14 cellular contexts compared by ENCODE assay signal in genomic region chr7:143393267-143394041, GRCh38. TPM values are rescaled to one million over a fixed set of nuclear protein-coding genes. Genes with fewer than 3 reads are reported as not detected.
DNase-seq lines count a peak whose midpoint lies in the region; FAIRE-seq and TF ChIP-seq lines count a peak whose summit lies in the region.
"Had no signal": no experiment of that assay in that cellular context is flagged by ENCODE, and none has a peak within 500 bp of the region (broad histone marks: within the 10 kb centered on the region; RNA-seq: fewer than 3 reads in every experiment).

No MANE protein-coding gene starts in this region.

- intact Hi-C loops in Caco-2 (cut with micrococcal nuclease; ENCODE audit: unreplicated experiment) (loop anchor here (2.0 kb wide), 1 partner anchor 13 kb away; no protein-coding TSS in a partner anchor), endothelial cell of umbilical vein (cut with micrococcal nuclease) (loop anchor here (5.0 kb wide), 1 partner anchor 586 kb away; no protein-coding TSS in a partner anchor)

- H3K9ac ChIP-seq in endothelial cell of umbilical vein (replicated peaks; ENCODE audit: extremely low read depth, insufficient read depth, low read length): no peak overlapping the region

- no peak overlapping the region for H3K27ac ChIP-seq in endothelial cell of umbilical vein (ENCODE audit: insufficient read depth, low read depth, low read length)
- H3K27ac ChIP-seq: epithelial cell of prostate had no signal

- BruUV-seq in Caco-2 (replicated peaks; lab: Mats Ljungman, UMichigan): no TSS peak
- no TSS peak for BruUV-seq in endothelial cell of umbilical vein (replicated peaks; lab: Mats Ljungman, UMichigan)

- no peak for TF ChIP-seq CTCF in Caco-2 (IDR thresholded peaks at IDR 0.05; ENCODE audit: insufficient read depth in 1 of 2, low read depth in 1 of 2, low read length in 1 of 2, severe bottlenecking in 1 of 2, unreplicated experiment in 1 of 2)
- no peak for TF ChIP-seq CTCF in endothelial cell of umbilical vein (IDR thresholded peaks at IDR 0.05; ENCODE audit: extremely low read depth in 1 of 2, insufficient read depth in 1 of 2, low read depth in 1 of 2, low read length in 2 of 2)
- TF ChIP-seq CTCF in nephron progenitor cell (IDR thresholded peaks at IDR 0.05): no peak

- CTCF ChIA-PET in Caco-2 (lab: Charles Lee) (interaction anchor here (0.9 to 1.7 kb wide), 4 partner anchors 14 to 153 kb away, joined by 3 to 9 read pairs (median 3); no protein-coding TSS in a partner anchor), endothelial cell of umbilical vein (lab: Charles Lee) (interaction anchor here (1.2 to 4.5 kb wide), 6 partner anchors 9 to 111 kb away, joined by 3 to 18 read pairs (median 8); no protein-coding TSS in a partner anchor)

- H4K20me1 ChIP-seq in endothelial cell of umbilical vein (replicated peaks; ENCODE audit: control insufficient read depth, extremely low read depth, insufficient read depth, low read length): no peaks in the 10 kb centered on the region

- H3K27me3 ChIP-seq in Caco-2 (replicated peaks; ENCODE audit: control insufficient read depth, insufficient read depth, low read length) (no peaks in the 10 kb centered on the region), endothelial cell of umbilical vein (ENCODE audit: control insufficient read depth in 2 of 2, insufficient read depth in 2 of 2, low read length in 2 of 2) (no peaks in the 10 kb centered on the region)

- H3K9me1 ChIP-seq in endothelial cell of umbilical vein (replicated peaks; ENCODE audit: control insufficient read depth, extremely low read depth, insufficient read depth, low read length): no peaks in the 10 kb centered on the region

- TF ChIP-seq POLR2A in endothelial cell of umbilical vein (IDR thresholded peaks at IDR 0.05; ENCODE audit: low read depth, low read length): peak; percentile 36

- H3K4me2 ChIP-seq in endothelial cell of umbilical vein (ENCODE audit: insufficient read depth, low read length): no peak overlapping the region

- POLR2A ChIA-PET in Caco-2 (lab: Charles Lee): interaction anchor here (0.9 kb wide), 1 partner anchor 14 kb away, joined by 3 read pairs; no protein-coding TSS in a partner anchor
- POLR2A ChIA-PET in endothelial cell of umbilical vein (lab: Charles Lee): interaction anchor here (0.8 to 2.9 kb wide), 5 partner anchors 9 to 106 kb away, joined by 3 to 17 read pairs (median 7); no protein-coding TSS in a partner anchor

- H3K27ac Mint-ChIP-seq in Caco-2 (ENCODE audit: unreplicated experiment) (peak overlapping the region; percentile 58), nephron progenitor cell (peak overlapping the region; percentile 44)

- H3K4me1 ChIP-seq in Caco-2: peaks cover 20% of the 10 kb centered on the region; the same call in 1 of the 2 replicates
- H3K4me1 ChIP-seq in endothelial cell of umbilical vein (ENCODE audit: control insufficient read depth, extremely low read depth, insufficient read depth, low read length): peaks cover 66% of the 10 kb centered on the region

- DNase-seq in Caco-2 (no peak), NCI-H226 (peak; percentile 50), endothelial cell of umbilical vein (ENCODE audit: low read depth, low spot score) (no peak), nephron progenitor cell (no peak), SKM-1 (lab: John Stamatoyannopoulos, UW; ENCODE audit: unreplicated experiment) (no peak), activated gamma-delta T cell (lab: John Stamatoyannopoulos, UW) (no peak), NCI-H774 (lab: John Stamatoyannopoulos, UW) (no peak)
- no peak for DNase-seq in stimulated activated CD4-positive, alpha-beta T cell treated with anti-CD3 and anti-CD28 coated beads, Interleukin-4, amount 100 ng/mL, for 1 hour
- DNase-seq: aorta; C1 segment of cervical spinal cord; naive B cell; stimulated activated CD4-positive, alpha-beta T cell treated with anti-CD3 and anti-CD28 coated beads, Interleukin-15, amount 100 ng/mL, for 24 hours had no signal

- H3K36me3 Mint-ChIP-seq in Caco-2 (ENCODE audit: insufficient read depth, unreplicated experiment) (peaks cover 80% of the 10 kb centered on the region), nephron progenitor cell (ENCODE audit: low read depth) (peaks cover 24% of the 10 kb centered on the region)

- no peak overlapping the region for H2AFZ ChIP-seq in endothelial cell of umbilical vein (ENCODE audit: low read depth, low read length)

- H3K27me3 Mint-ChIP-seq in Caco-2 (ENCODE audit: insufficient read depth, unreplicated experiment) (no peaks in the 10 kb centered on the region), nephron progenitor cell (ENCODE audit: low read depth, poor library complexity) (peaks cover 3% of the 10 kb centered on the region)

- H3K4me3 ChIP-seq in Caco-2 (ENCODE audit: low read depth, low read length): no peak overlapping the region
- H3K4me3 ChIP-seq in endothelial cell of umbilical vein (replicated peaks in 1 of 3; ENCODE audit: insufficient read depth in 1 of 3, low read depth in 1 of 3, low read length in 3 of 3): no peak overlapping the region

- H3K9me3 Mint-ChIP-seq in Caco-2 (ENCODE audit: unreplicated experiment) (no peaks in the 10 kb centered on the region), nephron progenitor cell (no peaks in the 10 kb centered on the region)
- H3K9me3 Mint-ChIP-seq: naive B cell had no signal

- peaks cover 5% of the 10 kb centered on the region for H3K36me3 ChIP-seq in Caco-2 (ENCODE audit: control insufficient read depth, insufficient read depth, low read length)
- H3K36me3 ChIP-seq in endothelial cell of umbilical vein (ENCODE audit: control insufficient read depth in 2 of 2, extremely low read depth in 1 of 2, insufficient read depth in 2 of 2, low read length in 2 of 2): peaks cover 14 to 27% of the 10 kb centered on the region in 2 experiments

- peak; percentile 59 for FAIRE-seq in endothelial cell of umbilical vein (lab: Jason Lieb, UNC)

- dilution Hi-C loops in endothelial cell of umbilical vein (cut with MboI; ENCODE audit: extremely low pct_ligation_motif_present, low sequenced_read_pairs): loop anchor here (25.0 kb wide), 1 partner anchor 119 kb away; no protein-coding TSS in a partner anchor

- H3K9me3 ChIP-seq in Caco-2: no peaks in the 10 kb centered on the region
- no peaks in the 10 kb centered on the region for H3K9me3 ChIP-seq in endothelial cell of umbilical vein (replicated peaks; ENCODE audit: control insufficient read depth, insufficient read depth, low read length)

- H3K4me3 Mint-ChIP-seq in Caco-2 (ENCODE audit: unreplicated experiment) (no peak overlapping the region), nephron progenitor cell (no peak overlapping the region)

- H3K4me1 Mint-ChIP-seq in Caco-2 (ENCODE audit: low read depth, unreplicated experiment): peaks cover 17% of the 10 kb centered on the region
- H3K4me1 Mint-ChIP-seq in nephron progenitor cell: peaks cover 22% of the 10 kb centered on the region

- peaks cover 10% of the 10 kb centered on the region for H3K79me2 ChIP-seq in endothelial cell of umbilical vein (ENCODE audit: control insufficient read depth, insufficient read depth, low read length)

TF ChIP-seq in endothelial cell of umbilical vein, 7 proteins besides CTCF, POLR2A, EP300 and RAD21 (continues in another document):
- TF ChIP-seq FOS (IDR thresholded peaks at IDR 0.05; ENCODE audit: borderline replicate concordance, insufficient read depth, low read length): no peak
- TF ChIP-seq POLR2AphosphoS5 (IDR thresholded peaks at IDR 0.05; ENCODE audit: insufficient read depth, low read depth, low read length): no peak
- TF ChIP-seq MYC (IDR thresholded peaks at IDR 0.05; ENCODE audit: low read depth, low read length): no peak

RNA-seq across cellular contexts. Expression of gene ZYX, which starts 12.3 kb away (rescaled TPM):
- 147 and 160 TPM in 2 replicates for total RNA-seq in Caco-2 (2022)
- 533 and 545 TPM in 2 replicates for total RNA-seq in endothelial cell of umbilical vein
- 196 TPM in 2 replicates for polyA plus RNA-seq in endothelial cell of umbilical vein
- polyA plus RNA-seq in endothelial cell of umbilical vein (2011; cell fraction: cytosol; rRNA removed): 195 and 222 TPM in 2 replicates
- polyA plus RNA-seq in endothelial cell of umbilical vein (2011; cell fraction: nucleus; rRNA removed): 305 and 333 TPM in 2 replicates
- polyA plus RNA-seq in endothelial cell of umbilical vein (2012): 533 and 564 TPM in 2 replicates
- 116 and 124 TPM in 2 replicates for polyA minus RNA-seq in endothelial cell of umbilical vein
- 57.7 TPM for polyA minus RNA-seq in endothelial cell of umbilical vein (2011; cell fraction: cytosol; rRNA and poly(A)+ RNA removed)
- 105 and 154 TPM in 2 replicates for polyA minus RNA-seq in endothelial cell of umbilical vein (2011; cell fraction: nucleus; rRNA and poly(A)+ RNA removed)

RNA-seq across cellular contexts. Expression of gene EPHA1, which starts 15.2 kb away (rescaled TPM):
- total RNA-seq in Caco-2 (2022): 66.6 and 69.2 TPM in 2 replicates
- total RNA-seq in endothelial cell of umbilical vein: not detected in 2 replicates
- 0.06 and 0.07 TPM in 2 replicates for polyA plus RNA-seq in endothelial cell of umbilical vein
- 0.01 TPM in 1 of 2 replicates, not detected in the other for polyA plus RNA-seq in endothelial cell of umbilical vein (2011; cell fraction: cytosol; rRNA removed)
- 0.03 and 0.50 TPM in 2 replicates for polyA plus RNA-seq in endothelial cell of umbilical vein (2011; cell fraction: nucleus; rRNA removed)
- polyA plus RNA-seq in endothelial cell of umbilical vein (2012): 4.1 and 5.5 TPM in 2 replicates
- not detected in 2 replicates for polyA minus RNA-seq in endothelial cell of umbilical vein
- not detected for polyA minus RNA-seq in endothelial cell of umbilical vein (2011; cell fraction: cytosol; rRNA and poly(A)+ RNA removed)
- not detected in 2 replicates for polyA minus RNA-seq in endothelial cell of umbilical vein (2011; cell fraction: nucleus; rRNA and poly(A)+ RNA removed)

RNA-seq across cellular contexts. Expression of gene FAM131B, which starts 30.9 kb away (rescaled TPM):
- total RNA-seq in Caco-2 (2022): 20.2 and 22.3 TPM in 2 replicates
- 1.4 and 1.6 TPM in 2 replicates for total RNA-seq in endothelial cell of umbilical vein
- polyA plus RNA-seq in endothelial cell of umbilical vein: 1.6 and 1.8 TPM in 2 replicates
- polyA plus RNA-seq in endothelial cell of umbilical vein (2011; cell fraction: cytosol; rRNA removed): 1.7 TPM in 2 replicates
- 1.8 and 2.2 TPM in 2 replicates for polyA plus RNA-seq in endothelial cell of umbilical vein (2011; cell fraction: nucleus; rRNA removed)
- 1.6 and 2.2 TPM in 2 replicates for polyA plus RNA-seq in endothelial cell of umbilical vein (2012)
- 4.4 and 5.9 TPM in 2 replicates for polyA minus RNA-seq in endothelial cell of umbilical vein
- polyA minus RNA-seq in endothelial cell of umbilical vein (2011; cell fraction: cytosol; rRNA and poly(A)+ RNA removed): not detected
- polyA minus RNA-seq in endothelial cell of umbilical vein (2011; cell fraction: nucleus; rRNA and poly(A)+ RNA removed): 0.77 and 0.82 TPM in 2 replicates

RNA-seq across cellular contexts. Expression of gene TAS2R60, which starts 49.8 kb away (rescaled TPM):
- total RNA-seq in Caco-2 (2022): not detected in 2 replicates
- total RNA-seq in endothelial cell of umbilical vein: not detected in 2 replicates
- not detected in 2 replicates for polyA plus RNA-seq in endothelial cell of umbilical vein
- polyA plus RNA-seq in endothelial cell of umbilical vein (2011; cell fraction: cytosol; rRNA removed): not detected in 2 replicates
- polyA plus RNA-seq in endothelial cell of umbilical vein (2011; cell fraction: nucleus; rRNA removed): not detected in 2 replicates
- polyA plus RNA-seq in endothelial cell of umbilical vein (2012): not detected in 2 replicates
- polyA minus RNA-seq in endothelial cell of umbilical vein: not detected in 2 replicates
- not detected for polyA minus RNA-seq in endothelial cell of umbilical vein (2011; cell fraction: cytosol; rRNA and poly(A)+ RNA removed)
- polyA minus RNA-seq in endothelial cell of umbilical vein (2011; cell fraction: nucleus; rRNA and poly(A)+ RNA removed): 0.48 TPM in 1 of 2 replicates, not detected in the other
- total RNA-seq: M059J had no signal
- polyA plus RNA-seq: aorta had no signal

Comparison
In these comparisons a context has a peak if more than half of its experiments do, and no peak if none do; other contexts are left out.
1. RNA of gene EPHA1, which starts 15.2 kb away (total RNA-seq): 66.6 to 69.2 TPM in Caco-2; not detected in endothelial cell of umbilical vein; every median in the first group is over 10 times any median in the second.